In the genomic region with DNA sequence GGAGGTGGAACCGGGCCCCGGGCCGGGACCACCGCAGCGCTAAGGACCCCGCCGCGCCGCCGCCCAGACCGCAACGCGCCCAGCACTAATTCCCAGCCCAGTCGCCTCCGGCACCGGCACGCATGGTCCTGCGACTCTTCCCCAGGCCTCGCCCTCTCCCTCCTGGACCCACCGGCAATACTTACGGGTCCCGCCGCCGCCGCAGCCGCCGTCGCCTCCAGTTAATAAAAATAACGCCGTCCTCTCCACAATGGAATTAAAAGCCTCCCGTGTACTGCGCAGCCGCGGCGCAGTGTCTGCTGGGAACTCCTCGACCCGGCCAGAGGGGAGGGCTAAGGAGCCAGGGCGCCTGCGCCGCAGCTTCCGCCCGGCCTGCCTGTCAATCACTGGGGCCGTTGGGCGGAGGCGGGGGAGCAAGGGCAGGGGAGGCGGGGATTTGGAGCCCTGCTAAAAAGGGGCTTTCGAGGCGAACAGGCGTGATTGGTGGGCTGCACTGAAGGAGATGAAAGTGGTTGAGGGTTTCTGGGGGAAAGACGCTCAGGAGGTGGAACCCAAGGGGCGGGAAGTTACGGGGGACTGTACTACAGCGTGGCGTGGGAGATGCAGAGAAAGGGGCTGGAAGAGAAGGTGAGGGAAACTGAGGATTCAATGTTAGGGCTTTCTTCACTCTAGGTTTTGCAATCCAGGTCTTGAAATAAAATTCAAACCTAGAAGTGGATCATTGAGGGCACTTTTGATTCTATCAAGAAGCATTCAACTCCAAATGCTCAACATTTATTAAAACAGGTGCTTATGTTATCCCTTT, we compare ENCODE assay signal across 9 cellular contexts. TPM values are rescaled to one million over a fixed set of nuclear protein-coding genes. Genes with fewer than 3 reads are reported as not detected.
DNase-seq lines count a peak whose midpoint lies in the region; ATAC-seq, FAIRE-seq and TF ChIP-seq lines count a peak whose summit lies in the region.
"Had no signal": no experiment of that assay in that cellular context is flagged by ENCODE, and none has a peak within 500 bp of the region (broad histone marks: within the 10 kb centered on the region; RNA-seq: fewer than 3 reads in every experiment).

A gene with protein sequence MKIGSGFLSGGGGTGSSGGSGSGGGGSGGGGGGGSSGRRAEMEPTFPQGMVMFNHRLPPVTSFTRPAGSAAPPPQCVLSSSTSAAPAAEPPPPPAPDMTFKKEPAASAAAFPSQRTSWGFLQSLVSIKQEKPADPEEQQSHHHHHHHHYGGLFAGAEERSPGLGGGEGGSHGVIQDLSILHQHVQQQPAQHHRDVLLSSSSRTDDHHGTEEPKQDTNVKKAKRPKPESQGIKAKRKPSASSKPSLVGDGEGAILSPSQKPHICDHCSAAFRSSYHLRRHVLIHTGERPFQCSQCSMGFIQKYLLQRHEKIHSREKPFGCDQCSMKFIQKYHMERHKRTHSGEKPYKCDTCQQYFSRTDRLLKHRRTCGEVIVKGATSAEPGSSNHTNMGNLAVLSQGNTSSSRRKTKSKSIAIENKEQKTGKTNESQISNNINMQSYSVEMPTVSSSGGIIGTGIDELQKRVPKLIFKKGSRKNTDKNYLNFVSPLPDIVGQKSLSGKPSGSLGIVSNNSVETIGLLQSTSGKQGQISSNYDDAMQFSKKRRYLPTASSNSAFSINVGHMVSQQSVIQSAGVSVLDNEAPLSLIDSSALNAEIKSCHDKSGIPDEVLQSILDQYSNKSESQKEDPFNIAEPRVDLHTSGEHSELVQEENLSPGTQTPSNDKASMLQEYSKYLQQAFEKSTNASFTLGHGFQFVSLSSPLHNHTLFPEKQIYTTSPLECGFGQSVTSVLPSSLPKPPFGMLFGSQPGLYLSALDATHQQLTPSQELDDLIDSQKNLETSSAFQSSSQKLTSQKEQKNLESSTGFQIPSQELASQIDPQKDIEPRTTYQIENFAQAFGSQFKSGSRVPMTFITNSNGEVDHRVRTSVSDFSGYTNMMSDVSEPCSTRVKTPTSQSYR (minus strand): TSS at position 276 of the 805 bp plus-strand sequence. CDS start 331 bp downstream, outside the sequence.

- peak within 1 kb of the TSS; percentile 52 to 87 for H3K27ac ChIP-seq in kidney (ENCODE audit: low read depth in 2 of 2, low read length in 2 of 2)

- peak within 1 kb of the TSS; percentile 68 to 86 for H3K9ac ChIP-seq in kidney (ENCODE audit: low read length in 2 of 2)

- FAIRE-seq in GM19239 (lab: Jason Lieb, UNC) (peak; percentile 87), kidney (lab: Jason Lieb, UNC) (no peak)
- FAIRE-seq: islet of Langerhans had no signal

- TF ChIP-seq CTCF in BE2C (IDR thresholded peaks at IDR 0.05; ENCODE audit: low read depth, low read length) (no peak), kidney (IDR thresholded peaks at IDR 0.05; ENCODE audit: borderline replicate concordance, extremely low read depth, insufficient read depth) (no peak)

- DNase-seq in BE2C (peak; percentile 97), GM19239 (ENCODE audit: insufficient read length, low spot score) (peak; percentile 76), NCI-H510A treated with DMSO at 0.1 percent for 48 hours (lab: John Stamatoyannopoulos, UW) (peak; percentile 92), cerebellum (ENCODE audit: low spot score) (peak; percentile 94), kidney (peak; percentile 97)
- peak; percentile 92 for DNase-seq in activated CD4-positive, alpha-beta T cell treated with anti-CD3 and anti-CD28 coated beads for 1 hour
- DNase-seq in stimulated activated CD4-positive, alpha-beta T cell treated with anti-CD3 and anti-CD28 coated beads, Interleukin-15, amount 100 ng/mL, for 1 hour (ENCODE audit: low read depth in 1 of 2, low spot score in 1 of 2) = peak; percentile 88 to 89

- H3K4me3 ChIP-seq in BE2C (ENCODE audit: low read depth, low read length) (peak within 1 kb of the TSS; percentile 82), kidney (ENCODE audit: low read length in 2 of 2) (peak within 1 kb of the TSS; percentile 90 to 98)

- no peaks in the 10 kb centered on the region; the same call in 1 of the 2 replicates for H3K9me3 ChIP-seq in BE2C
- no peaks in the 10 kb centered on the region for H3K9me3 ChIP-seq in kidney (ENCODE audit: control insufficient read depth in 1 of 2, low read length in 2 of 2)

- ATAC-seq in HG03442 (IDR thresholded peaks at IDR 0.05; ENCODE audit: unreplicated experiment) = peak; percentile 96

- H3K4me1 ChIP-seq in BE2C = peaks cover 3% of the 10 kb centered on the region; the same call in 1 of the 2 replicates
- peaks cover 22 to 24% of the 10 kb centered on the region in 2 donors for H3K4me1 ChIP-seq in kidney (ENCODE audit: control insufficient read depth in 1 of 2, insufficient read depth in 1 of 2, low read depth in 1 of 2, low read length in 2 of 2)

- intact Hi-C loops in kidney (cut with DNase I) = no loop called here

- peaks cover 34% of the 10 kb centered on the region for H3K36me3 ChIP-seq in BE2C
- H3K36me3 ChIP-seq in kidney (ENCODE audit: control insufficient read depth in 1 of 2, insufficient read depth in 2 of 2, low read length in 2 of 2) = no peaks in the 10 kb centered on the region

- no peaks in the 10 kb centered on the region for H3K27me3 ChIP-seq in BE2C

RNA-seq across cellular contexts. Expression of the gene that starts here (rescaled TPM):
- polyA plus RNA-seq in BE2C (2012; ENCODE audit: insufficient read depth, insufficient read length, low read depth) = 15.9 TPM
- total RNA-seq in cerebellum (32.2 TPM), kidney (13.1 TPM)
- polyA plus RNA-seq in kidney (ENCODE audit: insufficient read depth, low read depth, low replicate concordance) = 4.0 TPM

Comparison
In these comparisons a context has a peak if more than half of its experiments do, and no peak if none do; other contexts are left out.
1. Peak in every context shown above with its lines: DNase-seq, ATAC-seq, H3K4me3 ChIP-seq and H3K27ac ChIP-seq.